In genomic region chr16:29111421-29111820, GRCh38 we compare ENCODE assay signal across 24 cellular contexts.
DNase-seq lines count a peak whose midpoint lies in the region; ATAC-seq and TF ChIP-seq lines count a peak whose summit lies in the region.
"Had no signal": no experiment of that assay in that cellular context is flagged by ENCODE, and none has a peak within 500 bp of the region (broad histone marks: within the 10 kb centered on the region; RNA-seq: fewer than 3 reads in every experiment).

No MANE protein-coding gene starts in this region.

- peaks cover 12% of the 10 kb centered on the region for H3K36me3 ChIP-seq in CD4-positive, alpha-beta memory T cell (ENCODE audit: insufficient read depth, low read length)
- H3K36me3 ChIP-seq: uterus had no signal

- H3K27ac Mint-ChIP-seq in activated CD4-positive, alpha-beta memory T cell treated with anti-CD3 and anti-CD28 coated beads, Interleukin-2, amount 10 ng/mL, durations not matched to agents 7 days and 5 days: peak overlapping the region; percentile 75
- H3K27ac Mint-ChIP-seq in activated CD4-positive, alpha-beta memory T cell treated with anti-CD3 and anti-CD28 coated beads for 36 hours: no peak overlapping the region
- H3K27ac Mint-ChIP-seq in CD4-positive, alpha-beta memory T cell: peak overlapping the region in 6 of 7 donors; percentile 50 to 89 (median 66)
- peak overlapping the region; percentile 69 for H3K27ac Mint-ChIP-seq in activated T-helper 17 cell treated with anti-CD3 and anti-CD28 coated beads, Interleukin-2, amount 50 U/mL, for 72 hours
- peak overlapping the region; percentile 98 for H3K27ac Mint-ChIP-seq in natural killer cell
- H3K27ac Mint-ChIP-seq in activated T-helper 1 cell treated with anti-CD3 and anti-CD28 coated beads, Interleukin-12 subunit alpha, Interleukin-12 subunit beta, Interleukin-2, Interleukin-4 antibody, amounts not matched to agents 30 ng/mL and 10 ng/mL and 1 ng/mL, durations not matched to agents 14 hours and 24 hours and 36 hours: no peak overlapping the region

- no peaks in the 10 kb centered on the region for H3K27me3 Mint-ChIP-seq in activated CD4-positive, alpha-beta memory T cell treated with anti-CD3 and anti-CD28 coated beads, Interleukin-2, amount 10 ng/mL, durations not matched to agents 7 days and 5 days
- no peaks in the 10 kb centered on the region for H3K27me3 Mint-ChIP-seq in activated CD4-positive, alpha-beta memory T cell treated with anti-CD3 and anti-CD28 coated beads for 36 hours
- no peaks in the 10 kb centered on the region for H3K27me3 Mint-ChIP-seq in CD4-positive, alpha-beta memory T cell
- H3K27me3 Mint-ChIP-seq in activated T-helper 17 cell treated with anti-CD3 and anti-CD28 coated beads, Interleukin-2, amount 50 U/mL, for 72 hours: no peaks in the 10 kb centered on the region
- no peaks in the 10 kb centered on the region for H3K27me3 Mint-ChIP-seq in natural killer cell (ENCODE audit: low read depth in 2 of 2)
- H3K27me3 Mint-ChIP-seq in activated T-helper 1 cell treated with anti-CD3 and anti-CD28 coated beads, Interleukin-12 subunit alpha, Interleukin-12 subunit beta, Interleukin-2, Interleukin-4 antibody, amounts not matched to agents 30 ng/mL and 10 ng/mL and 1 ng/mL, durations not matched to agents 14 hours and 24 hours and 36 hours (ENCODE audit: insufficient read depth): no peaks in the 10 kb centered on the region
- H3K27me3 Mint-ChIP-seq: activated naive CD4-positive, alpha-beta T cell treated with anti-CD3 and anti-CD28 coated beads, Interleukin-2, amount 50 U/mL, for 24 hours had no signal

- TF ChIP-seq CTCF in natural killer cell (IDR thresholded peaks at IDR 0.05): no peak

- no peak overlapping the region for H3K4me3 Mint-ChIP-seq in activated CD4-positive, alpha-beta memory T cell treated with anti-CD3 and anti-CD28 coated beads, Interleukin-2, amount 10 ng/mL, durations not matched to agents 7 days and 5 days
- H3K4me3 Mint-ChIP-seq in activated CD4-positive, alpha-beta memory T cell treated with anti-CD3 and anti-CD28 coated beads for 36 hours: no peak overlapping the region
- H3K4me3 Mint-ChIP-seq in CD4-positive, alpha-beta memory T cell: no peak overlapping the region
- no peak overlapping the region for H3K4me3 Mint-ChIP-seq in activated T-helper 17 cell treated with anti-CD3 and anti-CD28 coated beads, Interleukin-2, amount 50 U/mL, for 72 hours
- H3K4me3 Mint-ChIP-seq in natural killer cell: peak overlapping the region; percentile 87
- H3K4me3 Mint-ChIP-seq in activated T-helper 1 cell treated with anti-CD3 and anti-CD28 coated beads, Interleukin-12 subunit alpha, Interleukin-12 subunit beta, Interleukin-2, Interleukin-4 antibody, amounts not matched to agents 30 ng/mL and 10 ng/mL and 1 ng/mL, durations not matched to agents 14 hours and 24 hours and 36 hours: no peak overlapping the region
- H3K4me3 Mint-ChIP-seq: activated naive CD4-positive, alpha-beta T cell treated with anti-CD3 and anti-CD28 coated beads, Interleukin-2, amount 50 U/mL, for 24 hours; T-helper 2 cell treated with Interferon-gamma antibody and Interleukin-4, amounts not matched to agents 5 μg/mL and 100 μg/mL, for 36 hours had no signal

- intact Hi-C loops in activated CD4-positive, alpha-beta memory T cell treated with anti-CD3 and anti-CD28 coated beads for 36 hours (cut with micrococcal nuclease): no loop called here
- intact Hi-C loops in CD4-positive, alpha-beta memory T cell (cut with micrococcal nuclease): no loop called here
- intact Hi-C loops in natural killer cell (cut with micrococcal nuclease): loop anchor here (10.0 kb wide), 1 partner anchor 513 kb away; no protein-coding TSS in a partner anchor
- intact Hi-C loops in activated T-helper 1 cell treated with anti-CD3 and anti-CD28 coated beads, Interleukin-12 subunit alpha, Interleukin-12 subunit beta, Interleukin-2, Interleukin-4 antibody, amounts not matched to agents 30 ng/mL and 10 ng/mL and 1 ng/mL, durations not matched to agents 14 hours and 24 hours and 36 hours (cut with micrococcal nuclease): no loop called here

- DNase-seq in activated CD4-positive, alpha-beta memory T cell treated with anti-CD3 and anti-CD28 coated beads, Interleukin-2, amount 10 ng/mL, durations not matched to agents 7 days and 5 days: no peak
- no peak for DNase-seq in activated CD4-positive, alpha-beta memory T cell treated with anti-CD3 and anti-CD28 coated beads for 36 hours
- no peak for DNase-seq in CD4-positive, alpha-beta memory T cell
- no peak for DNase-seq in natural killer cell
- DNase-seq in activated T-helper 1 cell treated with anti-CD3 and anti-CD28 coated beads, Interleukin-12 subunit alpha, Interleukin-12 subunit beta, Interleukin-2, Interleukin-4 antibody, amounts not matched to agents 30 ng/mL and 10 ng/mL and 1 ng/mL, durations not matched to agents 14 hours and 24 hours and 36 hours (ENCODE audit: low spot score): no peak
- no peak for DNase-seq in AML-193 (lab: John Stamatoyannopoulos, UW)
- DNase-seq: aorta; central memory CD4-positive, alpha-beta T cell; head of caudate nucleus; kidney glomerular epithelial cell; NCI-H187; NCI-H2171 treated with DMSO at 0.1 percent for 48 hours; NCI-H69; occipital lobe; SK-N-SH; spleen; stimulated activated CD4-positive, alpha-beta T cell treated with anti-CD3 and anti-CD28 coated beads, Interleukin-2, amount 100 ng/mL, for 48 hours; stimulated activated naive CD4-positive, alpha-beta T cell; uterus had no signal

- H3K36me3 Mint-ChIP-seq in activated CD4-positive, alpha-beta memory T cell treated with anti-CD3 and anti-CD28 coated beads, Interleukin-2, amount 10 ng/mL, durations not matched to agents 7 days and 5 days (ENCODE audit: low read depth): peaks cover 43% of the 10 kb centered on the region
- peaks cover 39% of the 10 kb centered on the region for H3K36me3 Mint-ChIP-seq in activated CD4-positive, alpha-beta memory T cell treated with anti-CD3 and anti-CD28 coated beads for 36 hours
- H3K36me3 Mint-ChIP-seq in CD4-positive, alpha-beta memory T cell: peaks cover 25 to 57% of the 10 kb centered on the region in 2 donors
- peaks cover 87% of the 10 kb centered on the region for H3K36me3 Mint-ChIP-seq in activated T-helper 17 cell treated with anti-CD3 and anti-CD28 coated beads, Interleukin-2, amount 50 U/mL, for 72 hours (ENCODE audit: low read depth)
- H3K36me3 Mint-ChIP-seq in natural killer cell: no peaks in the 10 kb centered on the region
- peaks cover 23% of the 10 kb centered on the region for H3K36me3 Mint-ChIP-seq in activated T-helper 1 cell treated with anti-CD3 and anti-CD28 coated beads, Interleukin-12 subunit alpha, Interleukin-12 subunit beta, Interleukin-2, Interleukin-4 antibody, amounts not matched to agents 30 ng/mL and 10 ng/mL and 1 ng/mL, durations not matched to agents 14 hours and 24 hours and 36 hours (ENCODE audit: low read depth)

- no peak for ATAC-seq in activated T-helper 17 cell treated with anti-CD3 and anti-CD28 coated beads, Interleukin-2, amount 50 U/mL, for 72 hours (replicated peaks)
- ATAC-seq in natural killer cell: peak in 2 of 3 donors; percentile 6 to 11
- no peak for ATAC-seq in HG02763 (IDR thresholded peaks at IDR 0.05; ENCODE audit: unreplicated experiment)

- no peaks in the 10 kb centered on the region for H3K9me3 ChIP-seq in CD4-positive, alpha-beta memory T cell (ENCODE audit: control insufficient read depth in 1 of 2, low read length in 2 of 2)
- H3K9me3 ChIP-seq: SK-N-SH, spleen, uterus had no signal

- no peaks in the 10 kb centered on the region for H3K9me3 Mint-ChIP-seq in activated CD4-positive, alpha-beta memory T cell treated with anti-CD3 and anti-CD28 coated beads, Interleukin-2, amount 10 ng/mL, durations not matched to agents 7 days and 5 days
- H3K9me3 Mint-ChIP-seq in activated CD4-positive, alpha-beta memory T cell treated with anti-CD3 and anti-CD28 coated beads for 36 hours: no peaks in the 10 kb centered on the region
- H3K9me3 Mint-ChIP-seq in CD4-positive, alpha-beta memory T cell: no peaks in the 10 kb centered on the region
- no peaks in the 10 kb centered on the region for H3K9me3 Mint-ChIP-seq in activated T-helper 17 cell treated with anti-CD3 and anti-CD28 coated beads, Interleukin-2, amount 50 U/mL, for 72 hours
- H3K9me3 Mint-ChIP-seq in natural killer cell: no peaks in the 10 kb centered on the region
- H3K9me3 Mint-ChIP-seq in activated T-helper 1 cell treated with anti-CD3 and anti-CD28 coated beads, Interleukin-12 subunit alpha, Interleukin-12 subunit beta, Interleukin-2, Interleukin-4 antibody, amounts not matched to agents 30 ng/mL and 10 ng/mL and 1 ng/mL, durations not matched to agents 14 hours and 24 hours and 36 hours: no peaks in the 10 kb centered on the region
- H3K9me3 Mint-ChIP-seq: activated naive CD4-positive, alpha-beta T cell treated with anti-CD3 and anti-CD28 coated beads, Interleukin-2, amount 50 U/mL, for 24 hours; T-helper 2 cell treated with Interferon-gamma antibody and Interleukin-4, amounts not matched to agents 5 μg/mL and 100 μg/mL, for 36 hours had no signal

- H3K4me3 ChIP-seq in CD4-positive, alpha-beta memory T cell (ENCODE audit: low read length in 2 of 2): no peak overlapping the region
- H3K4me3 ChIP-seq: dorsolateral prefrontal cortex, spleen, uterus had no signal

- no peaks in the 10 kb centered on the region for H3K27me3 ChIP-seq in CD4-positive, alpha-beta memory T cell (ENCODE audit: insufficient read depth, low read length)
- H3K27me3 ChIP-seq: dorsolateral prefrontal cortex, spleen, uterus had no signal

- no peak overlapping the region for H3K27ac ChIP-seq in CD4-positive, alpha-beta memory T cell (ENCODE audit: low read depth, low read length)
- H3K27ac ChIP-seq: dorsolateral prefrontal cortex had no signal

- CTCF ChIA-PET in activated CD4-positive, alpha-beta memory T cell treated with anti-CD3 and anti-CD28 coated beads, Interleukin-2, amount 10 ng/mL, durations not matched to agents 7 days and 5 days (lab: Charles Lee): no interaction called here
- CTCF ChIA-PET in activated CD4-positive, alpha-beta memory T cell treated with anti-CD3 and anti-CD28 coated beads for 36 hours (lab: Charles Lee): no interaction called here
- CTCF ChIA-PET in CD4-positive, alpha-beta memory T cell (lab: Charles Lee; ENCODE audit: partially characterized antibody): interaction anchor here (0.6 kb wide), 1 partner anchor 13 kb away, joined by 3 read pairs; no protein-coding TSS in a partner anchor

- peaks cover 3% of the 10 kb centered on the region for H3K4me1 ChIP-seq in CD4-positive, alpha-beta memory T cell (ENCODE audit: insufficient read depth, low read length)

- H3K4me1 Mint-ChIP-seq in activated CD4-positive, alpha-beta memory T cell treated with anti-CD3 and anti-CD28 coated beads, Interleukin-2, amount 10 ng/mL, durations not matched to agents 7 days and 5 days: peaks cover 57% of the 10 kb centered on the region
- H3K4me1 Mint-ChIP-seq in activated CD4-positive, alpha-beta memory T cell treated with anti-CD3 and anti-CD28 coated beads for 36 hours (ENCODE audit: low read depth): peaks cover 45% of the 10 kb centered on the region
- peaks cover 6 to 43% (median 17%) of the 10 kb centered on the region in 4 donors for H3K4me1 Mint-ChIP-seq in CD4-positive, alpha-beta memory T cell
- H3K4me1 Mint-ChIP-seq in activated T-helper 17 cell treated with anti-CD3 and anti-CD28 coated beads, Interleukin-2, amount 50 U/mL, for 72 hours: peaks cover 28% of the 10 kb centered on the region
- peaks cover 65% of the 10 kb centered on the region in 2 donors for H3K4me1 Mint-ChIP-seq in natural killer cell
- H3K4me1 Mint-ChIP-seq in activated T-helper 1 cell treated with anti-CD3 and anti-CD28 coated beads, Interleukin-12 subunit alpha, Interleukin-12 subunit beta, Interleukin-2, Interleukin-4 antibody, amounts not matched to agents 30 ng/mL and 10 ng/mL and 1 ng/mL, durations not matched to agents 14 hours and 24 hours and 36 hours (ENCODE audit: low read depth): peaks cover 34% of the 10 kb centered on the region

- POLR2A ChIA-PET in activated CD4-positive, alpha-beta memory T cell treated with anti-CD3 and anti-CD28 coated beads, Interleukin-2, amount 10 ng/mL, durations not matched to agents 7 days and 5 days (lab: Charles Lee): no interaction called here
- POLR2A ChIA-PET in activated CD4-positive, alpha-beta memory T cell treated with anti-CD3 and anti-CD28 coated beads for 36 hours (lab: Charles Lee): no interaction called here
- POLR2A ChIA-PET in CD4-positive, alpha-beta memory T cell (lab: Charles Lee; ENCODE audit: partially characterized antibody): no interaction called here

Comparison
In these comparisons a context has a peak if more than half of its experiments do, and no peak if none do; other contexts are left out.
1. H3K27ac Mint-ChIP-seq: peak in activated CD4-positive, alpha-beta memory T cell treated with anti-CD3 and anti-CD28 coated beads, Interleukin-2, amount 10 ng/mL, durations not matched to agents 7 days and 5 days (single experiment), CD4-positive, alpha-beta memory T cell (6 of 7), activated T-helper 17 cell treated with anti-CD3 and anti-CD28 coated beads, Interleukin-2, amount 50 U/mL, for 72 hours (single experiment) and natural killer cell (2 of 2); none in activated CD4-positive, alpha-beta memory T cell treated with anti-CD3 and anti-CD28 coated beads for 36 hours (single experiment) and activated T-helper 1 cell treated with anti-CD3 and anti-CD28 coated beads, Interleukin-12 subunit alpha, Interleukin-12 subunit beta, Interleukin-2, Interleukin-4 antibody, amounts not matched to agents 30 ng/mL and 10 ng/mL and 1 ng/mL, durations not matched to agents 14 hours and 24 hours and 36 hours (single experiment).
2. ATAC-seq: peak in natural killer cell (2 of 3); none in activated T-helper 17 cell treated with anti-CD3 and anti-CD28 coated beads, Interleukin-2, amount 50 U/mL, for 72 hours (single experiment) and HG02763 (single experiment).